In the genomic region with DNA sequence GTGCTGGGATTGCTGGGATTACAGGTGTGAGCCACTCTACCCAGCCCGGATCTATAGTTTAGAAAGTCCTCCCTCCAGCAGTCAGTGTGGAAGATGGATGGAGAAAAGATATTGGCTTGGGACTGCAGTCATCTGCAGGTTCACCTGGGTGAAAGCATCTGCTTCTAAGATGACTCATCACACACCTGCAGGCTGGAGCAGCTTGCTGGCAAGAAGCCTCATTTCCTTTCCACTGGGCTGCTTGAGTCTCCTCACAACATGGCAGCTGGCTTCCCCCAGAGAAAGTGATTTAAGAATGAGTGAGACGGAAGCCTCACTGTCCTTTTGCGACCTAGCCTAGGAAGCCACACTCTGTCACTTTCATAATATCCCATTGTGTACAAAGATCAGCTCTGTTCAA, we compare ENCODE assay signal across 23 cellular contexts. TPM values are rescaled to one million over a fixed set of nuclear protein-coding genes. Genes with fewer than 3 reads are reported as not detected.
DNase-seq lines count a peak whose midpoint lies in the region; ATAC-seq, FAIRE-seq and TF ChIP-seq lines count a peak whose summit lies in the region.
"Had no signal": no experiment of that assay in that cellular context is flagged by ENCODE, and none has a peak within 500 bp of the region (broad histone marks: within the 10 kb centered on the region; RNA-seq: fewer than 3 reads in every experiment).

No MANE protein-coding gene starts in this region.

- H3K9ac ChIP-seq in GM12878 (ENCODE audit: control insufficient read depth, insufficient read depth, low read length) = no peak overlapping the region
- H3K9ac ChIP-seq: KMS-11 had no signal

- intact Hi-C loops in GM12878 (cut with micrococcal nuclease; ENCODE audit: unreplicated experiment) = no loop called here

- SMC1A ChIA-PET in GM12878 (lab: Charles Lee; ENCODE audit: uncharacterized antibody, unreplicated experiment) = no interaction called here

- DNase-seq in A549 (ENCODE audit: low read depth in 1 of 2, low spot score in 1 of 2) (no peak), DMS53 (lab: John Stamatoyannopoulos, UW) (peak; percentile 96), NCI-H2171 (lab: John Stamatoyannopoulos, UW) (peak; percentile 66), GM12878 (ENCODE audit: low read depth, low spot score) (no peak), NCI-H526 (lab: John Stamatoyannopoulos, UW) (no peak)
- DNase-seq: activated CD4-positive, alpha-beta T cell treated with anti-CD3 and anti-CD28 coated beads for 4 hours; CD4-positive, alpha-beta T cell; head of caudate nucleus; naive thymus-derived CD8-positive, alpha-beta T cell; NCI-H187 treated with DMSO at 0.1 percent for 48 hours; NCI-H524; OCI-M1; retina; spleen; stimulated activated CD4-positive, alpha-beta T cell treated with anti-CD3 and anti-CD28 coated beads, Interleukin-4, amount 100 ng/mL, for 1 hour; stimulated activated naive CD4-positive, alpha-beta T cell had no signal

- BruUV-seq in GM12878 (replicated peaks; lab: Mats Ljungman, UMichigan) = no TSS peak

- no peaks in the 10 kb centered on the region for H3K4me1 ChIP-seq in A549
- no peaks in the 10 kb centered on the region for H3K4me1 ChIP-seq in GM12878 (ENCODE audit: control insufficient read depth, insufficient read depth, low read length)
- H3K4me1 ChIP-seq: ascending aorta had no signal

- H3K27ac ChIP-seq in A549 = no peak overlapping the region
- H3K27ac ChIP-seq in GM12878 (ENCODE audit: control insufficient read depth, insufficient read depth) = no peak overlapping the region
- H3K27ac ChIP-seq: ascending aorta, KMS-11, spleen, thoracic aorta had no signal

- TF ChIP-seq EP300 in A549 (IDR thresholded peaks at IDR 0.05) = no peak
- TF ChIP-seq EP300 in GM12878 (IDR thresholded peaks at IDR 0.05; ENCODE audit: borderline replicate concordance in 1 of 2, control insufficient read depth in 1 of 2, low read depth in 2 of 2, low read length in 2 of 2) = no peak

- no peak for TF ChIP-seq CTCF in A549 (IDR thresholded peaks at IDR 0.05)
- TF ChIP-seq CTCF in GM12878 (IDR thresholded peaks at IDR 0.05 in 2 of 3, conservative IDR thresholded peaks at IDR 0.05 in 1 of 3; ENCODE audit: control insufficient read depth in 2 of 3, extremely low read depth in 1 of 3, insufficient read depth in 1 of 3, low read depth in 3 of 3, low read length in 3 of 3) = no peak

- H3K36me3 ChIP-seq in GM12878 (ENCODE audit: control insufficient read depth in 2 of 2, insufficient read depth in 2 of 2, low read length in 1 of 2) = no peaks in the 10 kb centered on the region
- H3K36me3 ChIP-seq: ascending aorta, spleen, thoracic aorta had no signal

- no peak for TF ChIP-seq RAD21 in A549 (conservative IDR thresholded peaks at IDR 0.05 in 1 of 2, IDR thresholded peaks at IDR 0.05 in 1 of 2)
- no peak for TF ChIP-seq RAD21 in GM12878 (IDR thresholded peaks at IDR 0.05; ENCODE audit: insufficient read depth, low read depth, low read length)

- H3K27me3 ChIP-seq in GM12878 (replicated peaks in 1 of 2; ENCODE audit: control insufficient read depth in 2 of 2, insufficient read depth in 2 of 2, low read length in 1 of 2) = peaks cover 1 to 5% of the 10 kb centered on the region in 2 experiments; a peak in 3 of 4 replicates
- H3K27me3 ChIP-seq: ascending aorta had no signal

- in situ Hi-C loops in GM12878 (cut with MboI) = loop anchor here (5.0 kb wide), 1 partner anchor 84 kb away; no protein-coding TSS in a partner anchor

- 58% methylated on average over 3 of the region's 3 CpGs for WGBS in A549 (ENCODE audit: missing lambda C conversion rate)
- WGBS in GM12878 (ENCODE audit: insufficient coverage, insufficient replicate concordance, low lambda C conversion rate, missing lambda C conversion rate) = 12% methylated on average over 3 of the region's 3 CpGs

- TF ChIP-seq POLR2A in A549 (IDR thresholded peaks at IDR 0.05; ENCODE audit: low read length) = no peak
- TF ChIP-seq POLR2A in GM12878 (IDR thresholded peaks at IDR 0.05; ENCODE audit: low read depth, low read length) = no peak

- no peak overlapping the region for H3K4me3 ChIP-seq in A549
- no peak overlapping the region for H3K4me3 ChIP-seq in GM12878
- H3K4me3 ChIP-seq: ascending aorta, spleen, thoracic aorta had no signal

- H4K20me1 ChIP-seq in GM12878 (ENCODE audit: control insufficient read depth, insufficient read depth) = no peaks in the 10 kb centered on the region

- H3K79me2 ChIP-seq in GM12878 (ENCODE audit: control insufficient read depth, insufficient read depth, low read length) = no peaks in the 10 kb centered on the region

- H2AFZ ChIP-seq in GM12878 (ENCODE audit: control insufficient read depth, low read depth, low read length) = no peak overlapping the region

- RAD21 ChIA-PET in GM12878 (lab: Charles Lee; ENCODE audit: unreplicated experiment) = interaction anchor here (0.8 kb wide), 1 partner anchor 89 kb away, joined by 4 read pairs; no protein-coding TSS in a partner anchor

- CTCF ChIA-PET in A549 (lab: Yijun Ruan, JAX) = interaction anchor here (1.3 to 2.6 kb wide), 3 partner anchors 21 to 128 kb away, joined by 3 to 8 read pairs (median 3); no protein-coding TSS in a partner anchor
- CTCF ChIA-PET in GM12878 (lab: Yijun Ruan, JAX) = interaction anchor here (1.2 to 2.1 kb wide), 2 partner anchors 88 to 129 kb away, joined by 4 to 13 read pairs; no protein-coding TSS in a partner anchor

- POLR2A ChIA-PET in A549 (lab: Yijun Ruan, JAX) = no interaction called here
- POLR2A ChIA-PET in GM12878 (lab: Charles Lee) = no interaction called here

- no peak overlapping the region for H3K4me2 ChIP-seq in A549
- no peak overlapping the region for H3K4me2 ChIP-seq in GM12878 (ENCODE audit: control insufficient read depth, insufficient read depth)
- H3K4me2 ChIP-seq: KMS-11 had no signal

- no peak for FAIRE-seq in A549 (lab: Jason Lieb, UNC)
- no peak for FAIRE-seq in GM12878 (lab: Jason Lieb, UNC)

- H3K9me3 ChIP-seq in A549 (no peaks in the 10 kb centered on the region; the same call in 2 of the 3 replicates), GM12878 (replicated peaks; ENCODE audit: control insufficient read depth, insufficient read depth, low read length) (peaks cover 3% of the 10 kb centered on the region; the same call in 2 of the 3 replicates)
- H3K9me3 ChIP-seq: ascending aorta, thoracic aorta had no signal

- ATAC-seq in A549 (no peak), GM12878 (no peak), GM21528 (IDR thresholded peaks at IDR 0.05; ENCODE audit: low FRiP score, unreplicated experiment) (no peak), GM18520 (IDR thresholded peaks at IDR 0.05; ENCODE audit: unreplicated experiment) (no peak)
- ATAC-seq: naive thymus-derived CD8-positive, alpha-beta T cell had no signal

TF ChIP-seq in A549, 52 proteins besides CTCF, POLR2A, EP300 and RAD21:
- TF ChIP-seq FOSL2 (IDR thresholded peaks at IDR 0.05) (no peak), FOSL2 (CRISPR knock-in tag; IDR thresholded peaks at IDR 0.05) (peak; percentile 6; the same call in 1 of the 2 replicates)
- TF ChIP-seq, protein P1, sequence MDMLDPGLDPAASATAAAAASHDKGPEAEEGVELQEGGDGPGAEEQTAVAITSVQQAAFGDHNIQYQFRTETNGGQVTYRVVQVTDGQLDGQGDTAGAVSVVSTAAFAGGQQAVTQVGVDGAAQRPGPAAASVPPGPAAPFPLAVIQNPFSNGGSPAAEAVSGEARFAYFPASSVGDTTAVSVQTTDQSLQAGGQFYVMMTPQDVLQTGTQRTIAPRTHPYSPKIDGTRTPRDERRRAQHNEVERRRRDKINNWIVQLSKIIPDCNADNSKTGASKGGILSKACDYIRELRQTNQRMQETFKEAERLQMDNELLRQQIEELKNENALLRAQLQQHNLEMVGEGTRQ (IDR thresholded peaks at IDR 0.05) = no peak

TF ChIP-seq in GM12878, 131 proteins besides CTCF, POLR2A, EP300 and RAD21 (continues in another document):
- no peak for TF ChIP-seq STAT1 (conservative IDR thresholded peaks at IDR 0.05)
- no peak for TF ChIP-seq TARDBP (IDR thresholded peaks at IDR 0.05; ENCODE audit: borderline replicate concordance)
- no peak for TF ChIP-seq MTA3 (IDR thresholded peaks at IDR 0.05; ENCODE audit: borderline replicate concordance, low read length)
- TF ChIP-seq MEF2A (IDR thresholded peaks at IDR 0.05; ENCODE audit: insufficient read depth, low read depth, low read length) = no peak
- no peak for TF ChIP-seq SMARCA5 (IDR thresholded peaks at IDR 0.05)
- no peak for TF ChIP-seq GABPA (IDR thresholded peaks at IDR 0.05; ENCODE audit: low read depth)
- 0 out of 2 replicates have a peak, but pooled peaks have one; percentile 12 for TF ChIP-seq TCF12 (IDR thresholded peaks at IDR 0.05; ENCODE audit: low read depth, low read length)
- TF ChIP-seq CHD1 (IDR thresholded peaks at IDR 0.05; ENCODE audit: low read depth, low read length) = no peak
- TF ChIP-seq NFYA (IDR thresholded peaks at IDR 0.05; ENCODE audit: borderline replicate concordance, low read depth, low read length) = no peak
- no peak for TF ChIP-seq SPI1 (IDR thresholded peaks at IDR 0.05; ENCODE audit: borderline replicate concordance, insufficient read depth, low read depth, low read length)
- TF ChIP-seq YY1 (IDR thresholded peaks at IDR 0.05; ENCODE audit: low read depth, low read length) = peak; percentile 55; the same call in 1 of the 2 replicates

RNA-seq across cellular contexts. Expression of a gene that starts 50.0 kb away (rescaled TPM):
- polyA plus RNA-seq in A549 (2011; rRNA removed) = 0.05 and 0.10 TPM in 2 replicates
- polyA plus RNA-seq in A549 (2012; cell fraction: cytosol; rRNA removed) = 0.16 and 0.27 TPM in 2 replicates
- polyA plus RNA-seq in A549 (2012; cell fraction: nucleus; rRNA removed) = 0.22 and 0.47 TPM in 2 replicates
- 0.18 to 0.25 TPM (median 0.22 TPM) in 3 replicates for polyA plus RNA-seq in A549 (2017; fragmentation: RNase III; extraction: RNeasy Plus Mini Kit Qiagen cat#74134 plus additional on column Dnase treatment)
- 0.15 and 0.17 TPM in 2 replicates for polyA minus RNA-seq in A549 (2011; rRNA and poly(A)+ RNA removed)
- 3.1 and 4.2 TPM in 2 replicates for total RNA-seq in GM12878 (2013; cell fraction: nucleolus; rRNA removed)
- total RNA-seq in GM12878 (2014; rRNA removed) = not detected in 2 replicates
- total RNA-seq in GM12878 (2014; rRNA removed; fragmentation: Illumina TruSeq; extraction: Trizol) = not detected in 2 replicates
- 0.13 TPM in 1 of 2 replicates, not detected in the other for total RNA-seq in GM12878 (2021)
- not detected for polyA plus RNA-seq in GM12878 (2011; ENCODE audit: low read depth)
- 0.09 and 0.37 TPM in 2 replicates for polyA plus RNA-seq in GM12878 (2011; rRNA removed)
- 0.18 and 0.25 TPM in 2 replicates for polyA plus RNA-seq in GM12878 (2011; cell fraction: cytosol; rRNA removed)
- polyA plus RNA-seq in GM12878 (2011; cell fraction: nucleus; rRNA removed) = 0.57 and 0.67 TPM in 2 replicates
- 0.05 and 0.07 TPM in 2 replicates for polyA plus RNA-seq in GM12878 (2012)
- polyA plus RNA-seq in GM12878 (2014; fragmentation: Illumina TruSeq; extraction: Trizol) = not detected in 2 replicates
- polyA plus RNA-seq in GM12878 (2014; fragmentation: Nextera tagmentation; extraction: Ambion mirVana) = not detected
- 0.05 TPM in 1 of 2 replicates, not detected in the other for polyA plus RNA-seq in GM12878 (2014; rRNA removed)
- not detected for polyA plus RNA-seq in GM12878 (2016; fragmentation: Nextera tagmentation; extraction: Ambion mirVana)
- 0.10 and 0.15 TPM in 2 replicates for polyA minus RNA-seq in GM12878 (2011; rRNA and poly(A)+ RNA removed)
- 0.67 TPM in 1 of 2 replicates, not detected in the other for polyA minus RNA-seq in GM12878 (2011; cell fraction: cytosol; rRNA and poly(A)+ RNA removed)
- polyA minus RNA-seq in GM12878 (2011; cell fraction: nucleus; rRNA and poly(A)+ RNA removed) = 0.48 and 1.1 TPM in 2 replicates
- total RNA-seq: osteoblast; T-helper 1 cell treated with Interleukin-12 subunit alpha and Interleukin-12 subunit beta and Interleukin-4 antibody, amounts not matched to agents 30 ng/mL and 1 ng/mL, for 36 hours had no signal
- polyA plus RNA-seq: naive thymus-derived CD8-positive, alpha-beta T cell had no signal

Comparison
In these comparisons a context has a peak if more than half of its experiments do, and no peak if none do; other contexts are left out.
1. DNase-seq: peak in DMS53 (single experiment) and NCI-H2171 (single experiment); none in A549 (0 of 2), GM12878 (single experiment) and NCI-H526 (0 of 2).